ENCODE assay signal across 9 cellular contexts in the genomic region with DNA sequence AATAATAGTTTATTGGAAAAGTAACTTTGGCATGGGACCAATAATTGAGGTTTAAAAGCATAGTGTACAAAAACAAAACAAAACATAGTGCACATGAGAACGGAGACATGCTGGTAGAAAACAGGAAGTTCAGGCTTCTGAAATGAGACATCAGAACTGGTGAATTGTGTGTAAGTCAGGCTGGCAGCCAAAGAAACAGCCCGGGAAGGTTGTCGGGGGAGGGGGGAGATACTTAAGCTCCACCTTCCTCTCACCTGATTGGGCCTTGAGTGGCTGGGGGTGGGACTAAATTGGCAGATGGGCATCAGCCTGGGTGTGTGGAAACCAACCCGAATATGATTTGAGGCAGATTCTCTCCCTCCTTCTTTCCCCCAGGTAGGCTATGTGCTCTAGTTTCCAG.
DNase-seq lines count a peak whose midpoint lies in the region; ATAC-seq and TF ChIP-seq lines count a peak whose summit lies in the region.
"Had no signal": no experiment of that assay in that cellular context is flagged by ENCODE, and none has a peak within 500 bp of the region (broad histone marks: within the 10 kb centered on the region; RNA-seq: fewer than 3 reads in every experiment).

No MANE protein-coding gene starts in this region.

- H3K9me3 ChIP-seq in GM23248 (ENCODE audit: low read depth) (no peaks in the 10 kb centered on the region), HAP-1 (no peaks in the 10 kb centered on the region)

- H3K9me2 ChIP-seq in GM23248 (ENCODE audit: insufficient read depth): no peaks in the 10 kb centered on the region

- no peaks in the 10 kb centered on the region for H3F3A ChIP-seq in GM23248 (ENCODE audit: insufficient read depth)

- 42 to 46% methylated on average over 4 of the region's 4 CpGs for WGBS in GM23248 (ENCODE audit: low coverage in 1 of 2, low lambda C conversion rate in 2 of 2, missing lambda C conversion rate in 2 of 2), 2 experiments

- no peaks in the 10 kb centered on the region for H3K79me2 ChIP-seq in GM23248 (ENCODE audit: insufficient read depth)

- H3K36me3 ChIP-seq in GM23248 (ENCODE audit: low read depth) (no peaks in the 10 kb centered on the region), HAP-1 (replicated peaks) (no peaks in the 10 kb centered on the region)

- in situ Hi-C loops in GM23248 (cut with MboI): no loop called here
- in situ Hi-C loops in HAP-1 (cut with MboI; ENCODE audit: low sequenced_read_pairs): no loop called here

- H2AFZ ChIP-seq in GM23248: no peak overlapping the region

- H3K4me3 ChIP-seq in GM23248: no peak overlapping the region
- no peak overlapping the region for H3K4me3 ChIP-seq in fibroblast of mammary gland (ENCODE audit: control insufficient read depth, low read depth, low read length)
- no peak overlapping the region for H3K4me3 ChIP-seq in HAP-1
- H3K4me3 ChIP-seq: SK-N-MC had no signal

- H3K4me1 ChIP-seq in GM23248 (ENCODE audit: insufficient read depth) (peaks cover 6% of the 10 kb centered on the region; the same call in 1 of the 2 replicates), HAP-1 (no peaks in the 10 kb centered on the region)

- ATAC-seq in HG02840 (IDR thresholded peaks at IDR 0.05; ENCODE audit: low FRiP score, unreplicated experiment): no peak

- no peak overlapping the region for H3K9ac ChIP-seq in GM23248

- H3K27me3 ChIP-seq in GM23248 (replicated peaks; ENCODE audit: insufficient read depth) (peaks cover 8% of the 10 kb centered on the region; the same call in 1 of the 2 replicates), HAP-1 (ENCODE audit: low read depth) (no peaks in the 10 kb centered on the region)

- no peak overlapping the region for H3K4me2 ChIP-seq in GM23248 (ENCODE audit: unreplicated experiment)

- DNase-seq in NCI-H82 (lab: John Stamatoyannopoulos, UW) (peak; percentile 17), NCI-H82 treated with DMSO at 0.1 percent for 48 hours (lab: John Stamatoyannopoulos, UW; ENCODE audit: unreplicated experiment) (no peak), GM23248 (peak; percentile 26), NCI-H2171 treated with DMSO at 0.1 percent for 48 hours (lab: John Stamatoyannopoulos, UW) (peak; percentile 37), fibroblast of mammary gland (ENCODE audit: low read depth) (peak; percentile 27), NCI-H1105 (lab: John Stamatoyannopoulos, UW) (no peak), HAP-1 (ENCODE audit: low spot score in 2 of 2) (no peak)

- H4K20me1 ChIP-seq in GM23248 (ENCODE audit: insufficient read depth): no peaks in the 10 kb centered on the region

- TF ChIP-seq CTCF in fibroblast of mammary gland (conservative IDR thresholded peaks at IDR 0.05; ENCODE audit: control insufficient read depth, insufficient read depth, low read depth, low read length): no peak

- no peak overlapping the region for H3K27ac ChIP-seq in GM23248
- H3K27ac ChIP-seq: SK-N-MC had no signal

Comparison
In these comparisons a context has a peak if more than half of its experiments do, and no peak if none do; other contexts are left out.
1. DNase-seq: peak in NCI-H82 (single experiment), GM23248 (single experiment), NCI-H2171 treated with DMSO at 0.1 percent for 48 hours (single experiment) and fibroblast of mammary gland (single experiment); none in NCI-H82 treated with DMSO at 0.1 percent for 48 hours (single experiment), NCI-H1105 (single experiment) and HAP-1 (0 of 2).